ENCODE assay signal across 8 cellular contexts in genomic region chr12:124913474-124914391, GRCh38. TPM values are rescaled to one million over a fixed set of nuclear protein-coding genes. Genes with fewer than 3 reads are reported as not detected.
DNase-seq lines count a peak whose midpoint lies in the region; ATAC-seq and TF ChIP-seq lines count a peak whose summit lies in the region.

No MANE protein-coding gene starts in this region.

- peaks cover 0 to 36% of the 10 kb centered on the region in 2 donors for H3K36me3 ChIP-seq in left lung

- no peaks in the 10 kb centered on the region for H3K27me3 ChIP-seq in left lung

- no peaks in the 10 kb centered on the region for H3K9me3 ChIP-seq in left lung

- no peaks in the 10 kb centered on the region for H3K9me3 Mint-ChIP-seq in central memory CD8-positive, alpha-beta T cell

- peak overlapping the region; percentile 100 for H3K27ac Mint-ChIP-seq in central memory CD8-positive, alpha-beta T cell (ENCODE audit: low read depth)

- H3K4me3 ChIP-seq in left lung = peak overlapping the region; percentile 83 to 85

- peaks cover 59% of the 10 kb centered on the region for H3K36me3 Mint-ChIP-seq in central memory CD8-positive, alpha-beta T cell (ENCODE audit: insufficient read depth)

- intact Hi-C loops in left lung (cut with DNase I) = no loop called here

- peaks cover 9% of the 10 kb centered on the region for H3K27me3 Mint-ChIP-seq in central memory CD8-positive, alpha-beta T cell

- ATAC-seq in HG02885 (IDR thresholded peaks at IDR 0.05; ENCODE audit: poor library complexity, unreplicated experiment) (peak; percentile 28), left lung (peak; percentile 51), HG02981 (IDR thresholded peaks at IDR 0.05; ENCODE audit: unreplicated experiment) (no peak)
- ATAC-seq in central memory CD8-positive, alpha-beta T cell (replicated peaks; ENCODE audit: extremely low read depth, poor library complexity, severe bottlenecking) = peak; percentile 47

- DNase-seq in EH (ENCODE audit: low read depth) (peak; percentile 72), T-helper 9 cell (peak; percentile 89), left lung (peak; percentile 92 to 96), NCI-H446 treated with DMSO at 0.1 percent for 48 hours (lab: John Stamatoyannopoulos, UW) (no peak)
- DNase-seq in central memory CD8-positive, alpha-beta T cell (ENCODE audit: low spot score in 2 of 2) = peak; percentile 84 to 89
- DNase-seq in stimulated activated CD4-positive, alpha-beta T cell treated with anti-CD3 and anti-CD28 coated beads, Interleukin-4, amount 100 ng/mL, for 4 hours = peak; percentile 95

- peak overlapping the region; percentile 100 for H3K4me3 Mint-ChIP-seq in central memory CD8-positive, alpha-beta T cell

- TF ChIP-seq CTCF in left lung (IDR thresholded peaks at IDR 0.05) = peak; percentile 13 to 74

- H3K27ac ChIP-seq in left lung = peak overlapping the region; percentile 99

- H3K4me1 Mint-ChIP-seq in central memory CD8-positive, alpha-beta T cell = peaks cover 80% of the 10 kb centered on the region

- peaks cover 44 to 68% of the 10 kb centered on the region in 2 donors for H3K4me1 ChIP-seq in left lung

RNA-seq across cellular contexts. Expression of gene UBC, which starts 0.7 kb away (rescaled TPM):
- total RNA-seq in left lung = 1,000 to 10,000 TPM in 1 of 2 donors, 100 to 1,000 TPM in 1; 933 to 1,095 TPM

RNA-seq across cellular contexts. Expression of gene SCARB1, which starts 50.1 kb away (rescaled TPM):
- total RNA-seq in left lung = 10 to 100 TPM; 23.5 to 36.5 TPM
